22 cellular contexts compared by ENCODE assay signal in genomic region chr10:42990016-42990720, GRCh38.
DNase-seq lines count a peak whose midpoint lies in the region; ATAC-seq, FAIRE-seq and TF ChIP-seq lines count a peak whose summit lies in the region.
"Had no signal": no experiment of that assay in that cellular context is flagged by ENCODE, and none has a peak within 500 bp of the region (broad histone marks: within the 10 kb centered on the region; RNA-seq: fewer than 3 reads in every experiment).

No MANE protein-coding gene starts in this region.

- H3K27ac ChIP-seq in esophagus muscularis mucosa (replicated peaks in 1 of 4) (no peak overlapping the region), sigmoid colon (no peak overlapping the region)
- H3K27ac ChIP-seq: body of pancreas, epithelial cell of prostate had no signal

- CTCF ChIA-PET in GM10248 (lab: Yijun Ruan, JAX) = interaction anchor here (1.6 kb wide), 1 partner anchor 13 kb away, joined by 3 read pairs; no protein-coding TSS in a partner anchor

- peak; percentile 14 for DNase-seq in GM10248 (ENCODE audit: extremely low spot score)
- DNase-seq in NB4 (ENCODE audit: low read depth) = peak; percentile 6
- DNase-seq in esophagus muscularis mucosa (ENCODE audit: extremely low spot score) = peak; percentile 72
- DNase-seq in sigmoid colon = peak; percentile 46
- no peak for DNase-seq in D721Med (ENCODE audit: insufficient read length, low spot score)
- DNase-seq: activated gamma-delta T cell; activated T-cell treated with anti-CD3 and anti-CD28 coated beads for 4 hours; body of pancreas; KG1; naive thymus-derived CD8-positive, alpha-beta T cell; NCI-H1436 treated with DMSO at 0.1 percent for 48 hours; NCI-H748 treated with DMSO at 0.1 percent for 48 hours; small intestine; T1000 had no signal

- no peak for ATAC-seq in HG03139 (IDR thresholded peaks at IDR 0.05; ENCODE audit: unreplicated experiment)
- no peak for ATAC-seq in GM19395 (IDR thresholded peaks at IDR 0.05; ENCODE audit: unreplicated experiment)
- ATAC-seq: body of pancreas; CD8-positive, alpha-beta T cell; HCT116 had no signal

- no peaks in the 10 kb centered on the region for H3K9me3 ChIP-seq in esophagus muscularis mucosa
- H3K9me3 ChIP-seq in sigmoid colon = no peaks in the 10 kb centered on the region
- H3K9me3 ChIP-seq: body of pancreas had no signal

- H3K4me3 ChIP-seq in NB4 (ENCODE audit: low read depth, low read length) (no peak overlapping the region), esophagus muscularis mucosa (no peak overlapping the region), sigmoid colon (no peak overlapping the region)
- H3K4me3 ChIP-seq: body of pancreas had no signal

- TF ChIP-seq CTCF in GM10248 (IDR thresholded peaks at IDR 0.05; ENCODE audit: control extremely low read depth, extremely low read depth, low read depth, missing control alignments) (no peak), NB4 (IDR thresholded peaks at IDR 0.05; ENCODE audit: low read depth, low read length) (no peak), esophagus muscularis mucosa (IDR thresholded peaks at IDR 0.05) (no peak), sigmoid colon (IDR thresholded peaks at IDR 0.05) (no peak), D721Med (IDR thresholded peaks at IDR 0.05; ENCODE audit: insufficient read depth, missing control alignments) (no peak)

- POLR2A ChIA-PET in GM10248 (lab: Yijun Ruan, JAX) = no interaction called here

- TF ChIP-seq POLR2A in NB4 (IDR thresholded peaks at IDR 0.05; ENCODE audit: extremely low read depth, insufficient read length) = no peak
- no peak for TF ChIP-seq POLR2A in esophagus muscularis mucosa (IDR thresholded peaks at IDR 0.05; ENCODE audit: low read depth)
- no peak for TF ChIP-seq POLR2A in sigmoid colon (IDR thresholded peaks at IDR 0.05)

- no peaks in the 10 kb centered on the region for H3K36me3 ChIP-seq in esophagus muscularis mucosa
- H3K36me3 ChIP-seq in sigmoid colon = no peaks in the 10 kb centered on the region

- 58% methylated on average over 16 of the region's 18 CpGs for WGBS in esophagus muscularis mucosa
- 71 to 75% methylated on average over 18 of the region's 18 CpGs for WGBS in sigmoid colon, 2 donors

- FAIRE-seq in D721Med (lab: Jason Lieb, UNC) = no peak
- FAIRE-seq: HTR-8/SVneo, islet of Langerhans, RCC 7860, small intestine had no signal

- H3K4me1 ChIP-seq in esophagus muscularis mucosa (no peaks in the 10 kb centered on the region), sigmoid colon (no peaks in the 10 kb centered on the region)
- H3K4me1 ChIP-seq: body of pancreas had no signal

- intact Hi-C loops in esophagus muscularis mucosa (cut with DNase I) (no loop called here), sigmoid colon (cut with DNase I) (no loop called here)

- TF ChIP-seq EP300 in esophagus muscularis mucosa (IDR thresholded peaks at IDR 0.05) (no peak), sigmoid colon (IDR thresholded peaks at IDR 0.05) (no peak)

- H3K27me3 ChIP-seq in esophagus muscularis mucosa (peaks cover 0 to 11% (median 0%) of the 10 kb centered on the region in 4 donors), sigmoid colon (no peaks in the 10 kb centered on the region)
- H3K27me3 ChIP-seq: body of pancreas had no signal
